ENCODE assay signal across 1 cellular context in genomic region chr5:57695179-57695578, GRCh38.
TF ChIP-seq lines count a peak whose summit lies in the region.

No MANE protein-coding gene starts in this region.

TF ChIP-seq in HepG2, 621 proteins besides CTCF, POLR2A, EP300 and RAD21 (continued from another document and continues in another):
- TF ChIP-seq ZBTB49 (CRISPR knock-in tag; IDR thresholded peaks at IDR 0.05; ENCODE audit: borderline replicate concordance) (no peak), ZNF609 (CRISPR knock-in tag; IDR thresholded peaks at IDR 0.05; ENCODE audit: borderline replicate concordance) (no peak), ZFP36L2 (CRISPR knock-in tag; IDR thresholded peaks at IDR 0.05) (no peak), ARID3A (IDR thresholded peaks at IDR 0.05; ENCODE audit: low read depth, low read length) (peak; percentile 48; the same call in 1 of the 2 replicates), NBN (conservative IDR thresholded peaks at IDR 0.05) (no peak), DNMT3B (CRISPR knock-in tag; conservative IDR thresholded peaks at IDR 0.05) (no peak), DBP (CRISPR knock-in tag; IDR thresholded peaks at IDR 0.05; ENCODE audit: not compliant biosample characterization) (no peak), KLF15 (CRISPR knock-in tag; IDR thresholded peaks at IDR 0.05; ENCODE audit: borderline replicate concordance) (no peak), ZNF574 (CRISPR knock-in tag; IDR thresholded peaks at IDR 0.05) (no peak), ZBTB21 (CRISPR knock-in tag; IDR thresholded peaks at IDR 0.05) (peak; percentile 52; the same call in 1 of the 2 replicates), FOXK1 (CRISPR knock-in tag; IDR thresholded peaks at IDR 0.05; ENCODE audit: borderline replicate concordance, low read depth) (no peak), ZSCAN9 (CRISPR knock-in tag; IDR thresholded peaks at IDR 0.05; ENCODE audit: borderline replicate concordance) (peak; percentile 47; the same call in 1 of the 2 replicates), RFX3 (CRISPR knock-in tag; IDR thresholded peaks at IDR 0.05) (no peak), ZNF564 (CRISPR knock-in tag; IDR thresholded peaks at IDR 0.05) (no peak), HNF4G (IDR thresholded peaks at IDR 0.05; ENCODE audit: borderline replicate concordance, low read depth, low read length) (peak; percentile 78), HNF4G (CRISPR knock-in tag; IDR thresholded peaks at IDR 0.05; ENCODE audit: borderline replicate concordance, low read depth) (no peak), ZNF354B (CRISPR knock-in tag; IDR thresholded peaks at IDR 0.05) (no peak), THRA (CRISPR knock-in tag; IDR thresholded peaks at IDR 0.05; ENCODE audit: borderline replicate concordance) (peak; percentile 46; the same call in 1 of the 2 replicates), ZNF614 (CRISPR knock-in tag; IDR thresholded peaks at IDR 0.05; ENCODE audit: borderline replicate concordance) (no peak), THAP11 (CRISPR knock-in tag; IDR thresholded peaks at IDR 0.05) (peak; percentile 66), ZBTB14 (CRISPR knock-in tag; IDR thresholded peaks at IDR 0.05) (no peak), ZNF260 (CRISPR knock-in tag; IDR thresholded peaks at IDR 0.05; ENCODE audit: borderline replicate concordance, low read depth) (no peak), U2AF2 (IDR thresholded peaks at IDR 0.05; ENCODE audit: low read depth, low read length) (no peak), ZBTB38 (CRISPR knock-in tag; IDR thresholded peaks at IDR 0.05) (no peak), JUND (CRISPR knock-in tag; IDR thresholded peaks at IDR 0.05) (peak; percentile 11; the same call in 1 of the 2 replicates), ZNF720 (CRISPR knock-in tag; IDR thresholded peaks at IDR 0.05) (no peak), FOXA3 (CRISPR knock-in tag; IDR thresholded peaks at IDR 0.05) (peak; percentile 84), TIGD3 (CRISPR knock-in tag; IDR thresholded peaks at IDR 0.05; ENCODE audit: borderline replicate concordance) (no peak), ATF5 (CRISPR knock-in tag; IDR thresholded peaks at IDR 0.05; ENCODE audit: low read depth) (no peak), ZC3H4 (CRISPR knock-in tag; IDR thresholded peaks at IDR 0.05; ENCODE audit: borderline replicate concordance) (no peak), CEBPB (IDR thresholded peaks at IDR 0.05; ENCODE audit: borderline replicate concordance, low read depth, low read length) (peak; percentile 89), PHF20 (CRISPR knock-in tag; IDR thresholded peaks at IDR 0.05) (no peak), ADNP (CRISPR knock-in tag; IDR thresholded peaks at IDR 0.05) (no peak), ZNF652 (CRISPR knock-in tag; IDR thresholded peaks at IDR 0.05; ENCODE audit: borderline replicate concordance, low read depth) (peak; percentile 17; the same call in 1 of the 2 replicates), AKAP8 (CRISPR knock-in tag; IDR thresholded peaks at IDR 0.05) (no peak), KLF6 (CRISPR knock-in tag; IDR thresholded peaks at IDR 0.05) (no peak), KDM4B (CRISPR knock-in tag; IDR thresholded peaks at IDR 0.05) (no peak)
- TF ChIP-seq, protein P1, sequence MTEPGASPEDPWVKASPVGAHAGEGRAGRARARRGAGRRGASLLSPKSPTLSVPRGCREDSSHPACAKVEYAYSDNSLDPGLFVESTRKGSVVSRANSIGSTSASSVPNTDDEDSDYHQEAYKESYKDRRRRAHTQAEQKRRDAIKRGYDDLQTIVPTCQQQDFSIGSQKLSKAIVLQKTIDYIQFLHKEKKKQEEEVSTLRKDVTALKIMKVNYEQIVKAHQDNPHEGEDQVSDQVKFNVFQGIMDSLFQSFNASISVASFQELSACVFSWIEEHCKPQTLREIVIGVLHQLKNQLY (CRISPR knock-in tag; IDR thresholded peaks at IDR 0.05) = no peak
- TF ChIP-seq, protein P2, sequence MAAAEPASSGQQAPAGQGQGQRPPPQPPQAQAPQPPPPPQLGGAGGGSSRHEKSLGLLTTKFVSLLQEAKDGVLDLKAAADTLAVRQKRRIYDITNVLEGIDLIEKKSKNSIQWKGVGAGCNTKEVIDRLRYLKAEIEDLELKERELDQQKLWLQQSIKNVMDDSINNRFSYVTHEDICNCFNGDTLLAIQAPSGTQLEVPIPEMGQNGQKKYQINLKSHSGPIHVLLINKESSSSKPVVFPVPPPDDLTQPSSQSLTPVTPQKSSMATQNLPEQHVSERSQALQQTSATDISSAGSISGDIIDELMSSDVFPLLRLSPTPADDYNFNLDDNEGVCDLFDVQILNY (CRISPR knock-in tag; conservative IDR thresholded peaks at IDR 0.05) = no peak
